15 cellular contexts compared by ENCODE assay signal in the genomic region with DNA sequence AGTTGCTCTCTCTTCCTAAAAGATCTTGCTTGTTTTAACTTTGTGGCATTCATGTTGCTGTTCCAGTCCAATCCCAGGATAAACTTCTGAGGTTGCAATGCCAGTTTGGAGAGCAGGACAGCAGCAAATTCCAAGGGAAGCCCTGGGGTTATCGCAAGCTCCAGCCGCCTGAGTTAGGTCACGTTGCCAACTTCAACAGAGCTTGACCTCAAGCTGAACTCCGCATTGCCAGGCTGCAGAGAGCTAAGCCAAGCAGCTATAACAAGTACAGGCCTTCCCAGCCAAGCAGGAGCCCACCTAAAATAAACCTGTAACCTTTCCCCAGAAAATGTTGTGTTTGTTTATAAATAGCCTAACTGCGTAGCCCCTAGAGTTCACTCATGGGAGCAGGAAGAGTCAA.
DNase-seq lines count a peak whose midpoint lies in the region; ATAC-seq and TF ChIP-seq lines count a peak whose summit lies in the region.
"Had no signal": no experiment of that assay in that cellular context is flagged by ENCODE, and none has a peak within 500 bp of the region (broad histone marks: within the 10 kb centered on the region; RNA-seq: fewer than 3 reads in every experiment).

No MANE protein-coding gene starts in this region.

- no peak overlapping the region for H3K27ac ChIP-seq in foreskin keratinocyte

- intact Hi-C loops in left cardiac atrium (cut with DNase I) = no loop called here

- no peaks in the 10 kb centered on the region for H3K4me1 ChIP-seq in foreskin keratinocyte

- H3K4me3 ChIP-seq in AG10803 (ENCODE audit: low read length) = no peak overlapping the region

- TF ChIP-seq CTCF in AG10803 (conservative IDR thresholded peaks at IDR 0.05; ENCODE audit: low read length) (no peak), foreskin keratinocyte (conservative IDR thresholded peaks at IDR 0.05) (no peak)

- peak; percentile 15 for DNase-seq in AG10803 (ENCODE audit: low read depth)
- peak; percentile 71 for DNase-seq in left cardiac atrium
- DNase-seq in myocyte (ENCODE audit: low read depth) = peak; percentile 41
- DNase-seq in foreskin keratinocyte = no peak
- no peak for DNase-seq in DMS 273 (lab: John Stamatoyannopoulos, UW; ENCODE audit: unreplicated experiment)
- DNase-seq: activated CD4-positive, alpha-beta T cell treated with anti-CD3 and anti-CD28 coated beads for 48 hours; activated T-cell treated with anti-CD3 and anti-CD28 coated beads, Interleukin-2, amount 50 U/mL, for 24 hours; H9; naive B cell; NCI-H1417 treated with DMSO at 0.1 percent for 48 hours; NCI-H524; RPMI8226 had no signal

- peaks cover 3% of the 10 kb centered on the region for H3K27me3 ChIP-seq in foreskin keratinocyte

- ATAC-seq in SK-N-SH treated with all-trans-retinoic acid at 6 μM for 48 hours = peak; percentile 67
- peak; percentile 77 to 96 for ATAC-seq in left cardiac atrium
- ATAC-seq in HG03135 (IDR thresholded peaks at IDR 0.05; ENCODE audit: unreplicated experiment) = no peak
- no peak for ATAC-seq in GM19397 (IDR thresholded peaks at IDR 0.05; ENCODE audit: unreplicated experiment)
- ATAC-seq in foreskin keratinocyte = no peak

TF ChIP-seq in SK-N-SH treated with all-trans-retinoic acid at 6 μM for 48 hours, 23 proteins besides CTCF, POLR2A, EP300 and RAD21:
- TF ChIP-seq ISL1 (CRISPR knock-in tag; IDR thresholded peaks at IDR 0.05) = peak; percentile 27
- TF ChIP-seq ZNF8 (CRISPR knock-in tag; IDR thresholded peaks at IDR 0.05) = no peak
- peak; percentile 88 for TF ChIP-seq ZFP3 (CRISPR knock-in tag; IDR thresholded peaks at IDR 0.05)

Comparison
In these comparisons a context has a peak if more than half of its experiments do, and no peak if none do; other contexts are left out.
1. DNase-seq: peak in AG10803 (single experiment), left cardiac atrium (single experiment) and myocyte (single experiment); none in foreskin keratinocyte (0 of 2) and DMS 273 (single experiment).
2. ATAC-seq: peak in SK-N-SH treated with all-trans-retinoic acid at 6 μM for 48 hours (single experiment) and left cardiac atrium (2 of 2); none in HG03135 (single experiment), GM19397 (single experiment) and foreskin keratinocyte (single experiment).